In the genomic region with DNA sequence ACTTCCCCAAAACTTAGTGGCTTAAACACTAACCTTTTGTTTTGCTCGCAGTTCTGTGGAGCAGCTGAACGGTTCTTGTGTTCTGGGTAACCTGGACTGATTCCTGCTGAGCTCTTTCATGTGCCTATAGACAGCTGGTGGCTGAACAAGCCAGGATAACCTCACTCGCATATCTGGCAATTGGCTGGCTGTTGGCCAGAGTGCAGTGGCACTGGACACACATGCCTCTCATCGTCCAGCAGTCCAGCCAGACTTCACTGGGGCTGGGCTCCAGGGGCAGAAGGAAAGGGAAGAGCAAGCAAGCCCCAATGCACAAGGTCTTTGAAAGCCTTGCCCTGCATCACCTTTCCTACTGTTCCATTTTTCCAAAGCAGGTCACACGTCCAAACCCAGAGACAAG, we compare ENCODE assay signal across 20 cellular contexts.
"Had no signal": no experiment of that assay in that cellular context is flagged by ENCODE, and none has a peak within 500 bp of the region (broad histone marks: within the 10 kb centered on the region; RNA-seq: fewer than 3 reads in every experiment).

No MANE protein-coding gene starts in this region.

- ATAC-seq: body of pancreas, WTC11 had no signal

- DNase-seq: activated CD4-positive, alpha-beta memory T cell treated with anti-CD3 and anti-CD28 coated beads, Interleukin-2, amount 10 ng/mL, durations not matched to agents 7 days and 5 days; activated CD4-positive, alpha-beta T cell treated with anti-CD3 and anti-CD28 coated beads for 4 hours; activated gamma-delta T cell treated with Interleukin-2 at 50 U/mL for 16 hours; amniotic stem cell; caudate nucleus; colonic mucosa; effector CD4-positive, alpha-beta T cell; esophagus squamous epithelium; glutamatergic neuron; hypothalamus; mesenchymal stem cell; occipital lobe; psoas muscle; right lobe of liver; spleen; stomach; T-helper 1 cell; testis had no signal
